15 cellular contexts compared by ENCODE assay signal in the genomic region with DNA sequence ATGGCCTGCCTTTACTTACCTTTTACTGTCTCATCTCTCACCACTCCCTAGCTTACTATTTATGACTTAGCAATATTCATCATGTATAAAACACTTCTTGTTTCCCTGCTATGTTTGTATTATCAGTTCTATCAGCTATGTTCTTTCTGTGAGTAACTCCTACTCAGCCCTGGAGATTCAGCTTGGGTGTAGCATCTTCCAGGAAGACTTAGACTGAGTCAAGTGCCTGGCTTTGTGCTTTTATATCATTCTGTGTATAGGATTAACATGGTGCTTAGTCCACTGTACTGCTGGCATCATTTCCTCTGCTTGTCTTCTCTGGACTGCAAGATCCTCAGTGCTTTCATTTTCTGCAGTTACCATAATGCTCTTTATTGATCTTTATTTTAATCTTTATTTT.
DNase-seq lines count a peak whose midpoint lies in the region; ATAC-seq and TF ChIP-seq lines count a peak whose summit lies in the region.
"Had no signal": no experiment of that assay in that cellular context is flagged by ENCODE, and none has a peak within 500 bp of the region (broad histone marks: within the 10 kb centered on the region; RNA-seq: fewer than 3 reads in every experiment).

No MANE protein-coding gene starts in this region.

- H3K4me3 ChIP-seq in mucosa of descending colon: no peak overlapping the region
- H3K4me3 ChIP-seq: A549 had no signal

- peaks cover 27% of the 10 kb centered on the region for H3K4me1 ChIP-seq in mucosa of descending colon (ENCODE audit: low read depth)
- H3K4me1 ChIP-seq: A549, Caco-2 had no signal

- ATAC-seq in activated T-cell treated with anti-CD3 and anti-CD28 coated beads, Interleukin-2, amount 50 U/mL, for 72 hours (replicated peaks in 1 of 2): no peak
- ATAC-seq in mucosa of descending colon: peak; percentile 46
- ATAC-seq in GM21576 (IDR thresholded peaks at IDR 0.05; ENCODE audit: unreplicated experiment): no peak
- no peak for ATAC-seq in HG02840 (IDR thresholded peaks at IDR 0.05; ENCODE audit: low FRiP score, unreplicated experiment)
- ATAC-seq: A549, HepG2 had no signal

- no peaks in the 10 kb centered on the region for H3K27me3 Mint-ChIP-seq in activated T-cell treated with anti-CD3 and anti-CD28 coated beads, Interleukin-2, amount 50 U/mL, for 72 hours (ENCODE audit: low read depth)
- H3K27me3 Mint-ChIP-seq: CD4-positive, alpha-beta T cell had no signal

- no peak for TF ChIP-seq CTCF in mucosa of descending colon (IDR thresholded peaks at IDR 0.05)

- H3K9me3 Mint-ChIP-seq in activated T-cell treated with anti-CD3 and anti-CD28 coated beads, Interleukin-2, amount 50 U/mL, for 72 hours: peaks cover 8 to 14% of the 10 kb centered on the region in 2 donors

- intact Hi-C loops in mucosa of descending colon (cut with DNase I, micrococcal nuclease): no loop called here

- no peaks in the 10 kb centered on the region for H3K4me1 Mint-ChIP-seq in activated T-cell treated with anti-CD3 and anti-CD28 coated beads, Interleukin-2, amount 50 U/mL, for 72 hours (ENCODE audit: low read depth)

- H3K4me3 Mint-ChIP-seq in activated T-cell treated with anti-CD3 and anti-CD28 coated beads, Interleukin-2, amount 50 U/mL, for 72 hours: no peak overlapping the region
- H3K4me3 Mint-ChIP-seq: CD4-positive, alpha-beta T cell had no signal

- H3K36me3 Mint-ChIP-seq in activated T-cell treated with anti-CD3 and anti-CD28 coated beads, Interleukin-2, amount 50 U/mL, for 72 hours (ENCODE audit: insufficient read depth in 2 of 2): no peaks in the 10 kb centered on the region

- H3K9me3 ChIP-seq in mucosa of descending colon: no peaks in the 10 kb centered on the region
- H3K9me3 ChIP-seq: Caco-2 had no signal

- peak overlapping the region; percentile 62 for H3K27ac Mint-ChIP-seq in activated T-cell treated with anti-CD3 and anti-CD28 coated beads, Interleukin-2, amount 50 U/mL, for 72 hours
- H3K27ac Mint-ChIP-seq: CD4-positive, alpha-beta T cell had no signal

- no peak for DNase-seq in activated T-cell treated with anti-CD3 and anti-CD28 coated beads, Interleukin-2, amount 50 U/mL, for 72 hours
- DNase-seq in activated T-cell treated with anti-CD3 and anti-CD28 coated beads for 4 hours (no peak), amniotic epithelial cell (ENCODE audit: low read depth) (peak; percentile 29), mucosa of descending colon (no peak), SKM-1 (lab: John Stamatoyannopoulos, UW; ENCODE audit: unreplicated experiment) (no peak)
- DNase-seq: AML-193; Caco-2; CD4-positive, alpha-beta T cell; GF-D8; GOT3; H7 had no signal

- no peaks in the 10 kb centered on the region for H3K36me3 ChIP-seq in mucosa of descending colon (ENCODE audit: low read depth)
